ENCODE assay signal across 8 cellular contexts in genomic region chr19:35628565-35629331, GRCh38. TPM values are rescaled to one million over a fixed set of nuclear protein-coding genes. Genes with fewer than 3 reads are reported as not detected.
DNase-seq lines count a peak whose midpoint lies in the region; ATAC-seq, FAIRE-seq and TF ChIP-seq lines count a peak whose summit lies in the region.

Gene RBM42, plus strand, starts transcription at chr19:35629036. Its CDS starts 118 bp downstream, at chr19:35629154.

- CTCF ChIA-PET in IMR-90 (lab: Yijun Ruan, JAX): no interaction called here
- CTCF ChIA-PET in endothelial cell of umbilical vein (lab: Charles Lee): no interaction called here

- H3K27me3 ChIP-seq in IMR-90 (ENCODE audit: control insufficient read depth, insufficient read depth, low read length): no peaks in the 10 kb centered on the region
- no peaks in the 10 kb centered on the region for H3K27me3 ChIP-seq in endothelial cell of umbilical vein (ENCODE audit: control insufficient read depth in 2 of 2, insufficient read depth in 2 of 2, low read length in 2 of 2)

- peak within 1 kb of the TSS; percentile 88 for H2AK5ac ChIP-seq in IMR-90 (ENCODE audit: low read depth, low read length)

- peak; percentile 99 for FAIRE-seq in endothelial cell of umbilical vein (lab: Jason Lieb, UNC)

- H3K4me3 ChIP-seq in IMR-90 (ENCODE audit: insufficient read depth, low read depth, low read length) (peak within 1 kb of the TSS; percentile 65), endothelial cell of umbilical vein (replicated peaks in 1 of 3; ENCODE audit: insufficient read depth in 1 of 3, low read depth in 1 of 3, low read length in 3 of 3) (peak within 1 kb of the TSS; percentile 70 to 98 (median 76))

- intact Hi-C loops in IMR-90 (cut with micrococcal nuclease): loop anchor here (2.0 to 5.0 kb wide), 2 partner anchors 81 to 276 kb away; partner anchors contain the start of gene TMEM147
- intact Hi-C loops in endothelial cell of umbilical vein (cut with micrococcal nuclease): loop anchor here (1.0 to 5.0 kb wide), 3 partner anchors 16 to 81 kb away; partner anchors contain the start of genes HAUS5 and TMEM147

- H3K4me2 ChIP-seq in IMR-90 (ENCODE audit: low read depth, low read length): peak within 1 kb of the TSS; percentile 100
- peak within 1 kb of the TSS; percentile 82 for H3K4me2 ChIP-seq in endothelial cell of umbilical vein (ENCODE audit: insufficient read depth, low read length)

- H3K79me1 ChIP-seq in IMR-90 (ENCODE audit: low read depth in 1 of 2, low read length in 2 of 2): peaks cover 12 to 24% of the 10 kb centered on the region in 2 experiments

- H4K8ac ChIP-seq in IMR-90 (ENCODE audit: low read depth in 2 of 2, low read length in 2 of 2): peak within 1 kb of the TSS; percentile 94 to 98

- POLR2A ChIA-PET in IMR-90 (lab: Charles Lee; ENCODE audit: unreplicated experiment): no interaction called here
- POLR2A ChIA-PET in endothelial cell of umbilical vein (lab: Charles Lee): no interaction called here

- H3K9ac ChIP-seq in IMR-90 (ENCODE audit: low read depth, low read length) (peak within 1 kb of the TSS; percentile 82), endothelial cell of umbilical vein (replicated peaks; ENCODE audit: extremely low read depth, insufficient read depth, low read length) (peak within 1 kb of the TSS; percentile 87)

- peak within 1 kb of the TSS; percentile 64 for H4K91ac ChIP-seq in IMR-90 (ENCODE audit: insufficient read depth, low read depth, low read length)

- peak within 1 kb of the TSS; percentile 66 for H3K4ac ChIP-seq in IMR-90 (ENCODE audit: low read depth, low read length)

- no peak for TF ChIP-seq RAD21 in IMR-90 (IDR thresholded peaks at IDR 0.05; ENCODE audit: low read length)

- in situ Hi-C loops in IMR-90 (cut with MboI; ENCODE audit: low sequenced_read_pairs): no loop called here

- peak within 1 kb of the TSS; percentile 26; the same call in 1 of the 2 replicates for H3K23ac ChIP-seq in IMR-90 (ENCODE audit: low read depth, low read length)

- H3K9me1 ChIP-seq in IMR-90 (ENCODE audit: insufficient read depth, low read length): 0 out of 2 replicates have a peak, but pooled peaks cover 2% of the 10 kb centered on the region
- H3K9me1 ChIP-seq in endothelial cell of umbilical vein (replicated peaks; ENCODE audit: control insufficient read depth, extremely low read depth, insufficient read depth, low read length): no peaks in the 10 kb centered on the region

- no peak within 1 kb of the TSS for H2BK20ac ChIP-seq in IMR-90 (ENCODE audit: low read depth, low read length)

- peak; percentile 99 for DNase-seq in DMS 273 (lab: John Stamatoyannopoulos, UW; ENCODE audit: unreplicated experiment)
- DNase-seq in IMR-90: peak; percentile 99
- peak; percentile 100 for DNase-seq in OCI-M1 (lab: John Stamatoyannopoulos, UW)
- peak; percentile 97 for DNase-seq in activated T-cell treated with anti-CD3 and anti-CD28 coated beads for 24 hours (ENCODE audit: low read depth)
- DNase-seq in endothelial cell of umbilical vein (ENCODE audit: low read depth, low spot score): peak; percentile 99
- peak; percentile 96 for DNase-seq in middle frontal gyrus (ENCODE audit: extremely low spot score, low spot score)
- peak; percentile 93 to 96 for DNase-seq in stimulated activated CD8-positive, alpha-beta memory T cell treated with anti-CD3 and anti-CD28 coated beads, Interleukin-2, amount 100 ng/mL, for 48 hours (ENCODE audit: low read depth in 2 of 2)

- no peak within 1 kb of the TSS for H3K18ac ChIP-seq in IMR-90 (ENCODE audit: low read depth, low read length)

- H3K36me3 ChIP-seq in IMR-90 (ENCODE audit: control insufficient read depth, insufficient read depth, low read length): peaks cover 33% of the 10 kb centered on the region
- H3K36me3 ChIP-seq in endothelial cell of umbilical vein (ENCODE audit: control insufficient read depth in 2 of 2, extremely low read depth in 1 of 2, insufficient read depth in 2 of 2, low read length in 2 of 2): peaks cover 8 to 27% of the 10 kb centered on the region in 2 experiments

- H2BK120ac ChIP-seq in IMR-90 (ENCODE audit: low read depth, low read length): peak within 1 kb of the TSS; percentile 18; the same call in 1 of the 2 replicates

- peak within 1 kb of the TSS; percentile 66 for H3K27ac ChIP-seq in IMR-90 (ENCODE audit: insufficient read depth, low read length)
- H3K27ac ChIP-seq in endothelial cell of umbilical vein (ENCODE audit: insufficient read depth, low read depth, low read length): peak within 1 kb of the TSS; percentile 53

- peak within 1 kb of the TSS; percentile 92 for H2AFZ ChIP-seq in IMR-90 (replicated peaks; ENCODE audit: low read length, poor library complexity)
- peak within 1 kb of the TSS; percentile 58 for H2AFZ ChIP-seq in endothelial cell of umbilical vein (ENCODE audit: low read depth, low read length)

- H3K56ac ChIP-seq in IMR-90 (ENCODE audit: extremely low read depth, insufficient read depth, low read length): peak within 1 kb of the TSS; percentile 80

- peak within 1 kb of the TSS; percentile 27 for H2BK5ac ChIP-seq in IMR-90 (ENCODE audit: low read depth, low read length, poor library complexity, severe bottlenecking)

- H3K9me3 ChIP-seq in IMR-90 (ENCODE audit: control insufficient read depth, insufficient read depth, low read length) (no peaks in the 10 kb centered on the region), endothelial cell of umbilical vein (replicated peaks; ENCODE audit: control insufficient read depth, insufficient read depth, low read length) (no peaks in the 10 kb centered on the region)

- peaks cover 7% of the 10 kb centered on the region for H3K79me2 ChIP-seq in endothelial cell of umbilical vein (ENCODE audit: control insufficient read depth, insufficient read depth, low read length)

- peak within 1 kb of the TSS; percentile 77 for H3K14ac ChIP-seq in IMR-90 (replicated peaks; ENCODE audit: low read depth, low read length)

- TF ChIP-seq CTCF in IMR-90 (conservative IDR thresholded peaks at IDR 0.05; ENCODE audit: low read depth, low read length): no peak
- no peak for TF ChIP-seq CTCF in endothelial cell of umbilical vein (IDR thresholded peaks at IDR 0.05; ENCODE audit: extremely low read depth in 1 of 2, insufficient read depth in 1 of 2, low read depth in 1 of 2, low read length in 2 of 2)

- H3K4me1 ChIP-seq in IMR-90 (ENCODE audit: control insufficient read depth, insufficient read depth, low read length): peaks cover 2% of the 10 kb centered on the region; the same call in 1 of the 2 replicates
- peaks cover 10% of the 10 kb centered on the region for H3K4me1 ChIP-seq in endothelial cell of umbilical vein (ENCODE audit: control insufficient read depth, extremely low read depth, insufficient read depth, low read length)

- dilution Hi-C loops in IMR-90 (cut with HindIII; ENCODE audit: low sequenced_read_pairs, unreplicated experiment): no loop called here
- dilution Hi-C loops in endothelial cell of umbilical vein (cut with MboI; ENCODE audit: extremely low pct_ligation_motif_present, low sequenced_read_pairs): no loop called here

- ATAC-seq in GM21528 (IDR thresholded peaks at IDR 0.05; ENCODE audit: low FRiP score, unreplicated experiment) (peak; percentile 96), IMR-90 (ENCODE audit: low read depth) (peak; percentile 100)

- no TSS peak for BruUV-seq in IMR-90 (replicated peaks; lab: Mats Ljungman, UMichigan)
- no TSS peak for BruUV-seq in endothelial cell of umbilical vein (replicated peaks; lab: Mats Ljungman, UMichigan)

- H2AK9ac ChIP-seq in IMR-90 (replicated peaks; ENCODE audit: low read depth, low read length, poor library complexity): peak within 1 kb of the TSS; percentile 91

- TF ChIP-seq POLR2A in IMR-90 (IDR thresholded peaks at IDR 0.05; ENCODE audit: low read depth, low read length) (peak; percentile 80; the same call in 1 of the 2 replicates), endothelial cell of umbilical vein (IDR thresholded peaks at IDR 0.05; ENCODE audit: low read depth, low read length) (peak; percentile 33)

- WGBS in IMR-90 (ENCODE audit: extremely low coverage in 2 of 2, insufficient read length in 1 of 2), 2 experiments: 0% methylated on average over 35 of the region's 56 CpGs; no CpG with 5 or more reads in 1 of the 2 experiments

- peak within 1 kb of the TSS; percentile 77 for H4K5ac ChIP-seq in IMR-90 (ENCODE audit: low read depth, low read length)

- H2BK15ac ChIP-seq in IMR-90 (ENCODE audit: low read depth, low read length): no peak within 1 kb of the TSS

- H4K20me1 ChIP-seq in IMR-90 (ENCODE audit: insufficient read depth, low read length) (no peaks in the 10 kb centered on the region), endothelial cell of umbilical vein (replicated peaks; ENCODE audit: control insufficient read depth, extremely low read depth, insufficient read depth, low read length) (no peaks in the 10 kb centered on the region)

TF ChIP-seq in IMR-90, 13 proteins besides CTCF, POLR2A, EP300 and RAD21 (continues in another document):
- TF ChIP-seq MXI1 (IDR thresholded peaks at IDR 0.05; ENCODE audit: borderline replicate concordance, low read depth, low read length) (peak; percentile 74), BHLHE40 (IDR thresholded peaks at IDR 0.05; ENCODE audit: low read depth, low read length) (peak; percentile 12; the same call in 1 of the 2 replicates), MAZ (IDR thresholded peaks at IDR 0.05; ENCODE audit: borderline replicate concordance, low read depth, low read length) (peak; percentile 90), RFX5 (IDR thresholded peaks at IDR 0.05; ENCODE audit: low read depth, low read length) (peak; percentile 79)

TF ChIP-seq in endothelial cell of umbilical vein, 7 proteins besides CTCF, POLR2A, EP300 and RAD21 (continues in another document):
- TF ChIP-seq EZH2 (IDR thresholded peaks at IDR 0.05; ENCODE audit: borderline replicate concordance, low read depth, low read length, severe bottlenecking) (no peak), JUN (IDR thresholded peaks at IDR 0.05; ENCODE audit: borderline replicate concordance, insufficient read depth, insufficient read length, low read depth) (peak; percentile 92), POLR2AphosphoS5 (IDR thresholded peaks at IDR 0.05; ENCODE audit: insufficient read depth, low read depth, low read length) (no peak)

RNA-seq across cellular contexts. Expression of gene RBM42, which starts in this region (rescaled TPM):
- total RNA-seq in IMR-90 (2012; rRNA removed) (19.0 and 20.6 TPM in 2 replicates), endothelial cell of umbilical vein (97.3 and 99.2 TPM in 2 replicates)
- polyA plus RNA-seq in IMR-90 (2012; rRNA removed) (41.5 and 53.9 TPM in 2 replicates), endothelial cell of umbilical vein (78.3 and 81.4 TPM in 2 replicates)
- polyA plus RNA-seq in IMR-90 (2012; cell fraction: cytosol; rRNA removed): 95.1 and 95.9 TPM in 2 replicates
- polyA plus RNA-seq in IMR-90 (2012; cell fraction: nucleus; rRNA removed; ENCODE audit: low replicate concordance): 33.8 and 61.0 TPM in 2 replicates
- polyA plus RNA-seq in endothelial cell of umbilical vein (2011; cell fraction: cytosol; rRNA removed): 62.7 and 68.7 TPM in 2 replicates
- 33.0 and 34.5 TPM in 2 replicates for polyA plus RNA-seq in endothelial cell of umbilical vein (2011; cell fraction: nucleus; rRNA removed)
- 58.0 and 68.5 TPM in 2 replicates for polyA plus RNA-seq in endothelial cell of umbilical vein (2012)
- 20.9 and 23.2 TPM in 2 replicates for polyA minus RNA-seq in endothelial cell of umbilical vein
- 46.9 TPM for polyA minus RNA-seq in endothelial cell of umbilical vein (2011; cell fraction: cytosol; rRNA and poly(A)+ RNA removed)
- polyA minus RNA-seq in endothelial cell of umbilical vein (2011; cell fraction: nucleus; rRNA and poly(A)+ RNA removed): 10.0 and 11.0 TPM in 2 replicates

Comparison
In these comparisons a context has a peak if more than half of its experiments do, and no peak if none do; other contexts are left out.
1. Peak in every context shown above with its lines: DNase-seq, ATAC-seq, H3K4me3 ChIP-seq and H3K27ac ChIP-seq.